ENCODE assay signal across 2 cellular contexts in the genomic region with DNA sequence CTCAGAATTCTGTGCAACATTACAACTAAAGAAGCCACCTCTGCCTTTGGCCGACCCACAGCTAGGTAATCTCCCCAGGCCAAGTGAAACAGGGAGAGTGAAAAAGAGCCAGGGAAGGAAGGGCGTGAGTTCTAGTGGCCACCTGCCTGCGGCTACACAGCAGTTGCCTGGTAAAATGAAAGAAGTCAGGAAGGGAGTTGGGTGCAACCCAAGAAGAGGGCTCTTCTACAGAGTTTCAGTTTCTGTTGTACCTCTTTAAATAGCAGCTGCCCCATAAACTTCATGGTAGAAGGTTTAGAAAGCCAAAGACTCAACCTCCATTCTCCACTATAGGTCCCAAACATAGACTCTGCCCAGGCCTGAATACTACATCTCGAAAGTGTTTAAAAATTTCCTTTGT.
TF ChIP-seq lines count a peak whose summit lies in the region.

No MANE protein-coding gene starts in this region.

TF ChIP-seq in SK-N-SH treated with all-trans-retinoic acid at 6 μM for 48 hours, 23 proteins besides CTCF, POLR2A, EP300 and RAD21 (continued from another document):
- TF ChIP-seq, protein P1, sequence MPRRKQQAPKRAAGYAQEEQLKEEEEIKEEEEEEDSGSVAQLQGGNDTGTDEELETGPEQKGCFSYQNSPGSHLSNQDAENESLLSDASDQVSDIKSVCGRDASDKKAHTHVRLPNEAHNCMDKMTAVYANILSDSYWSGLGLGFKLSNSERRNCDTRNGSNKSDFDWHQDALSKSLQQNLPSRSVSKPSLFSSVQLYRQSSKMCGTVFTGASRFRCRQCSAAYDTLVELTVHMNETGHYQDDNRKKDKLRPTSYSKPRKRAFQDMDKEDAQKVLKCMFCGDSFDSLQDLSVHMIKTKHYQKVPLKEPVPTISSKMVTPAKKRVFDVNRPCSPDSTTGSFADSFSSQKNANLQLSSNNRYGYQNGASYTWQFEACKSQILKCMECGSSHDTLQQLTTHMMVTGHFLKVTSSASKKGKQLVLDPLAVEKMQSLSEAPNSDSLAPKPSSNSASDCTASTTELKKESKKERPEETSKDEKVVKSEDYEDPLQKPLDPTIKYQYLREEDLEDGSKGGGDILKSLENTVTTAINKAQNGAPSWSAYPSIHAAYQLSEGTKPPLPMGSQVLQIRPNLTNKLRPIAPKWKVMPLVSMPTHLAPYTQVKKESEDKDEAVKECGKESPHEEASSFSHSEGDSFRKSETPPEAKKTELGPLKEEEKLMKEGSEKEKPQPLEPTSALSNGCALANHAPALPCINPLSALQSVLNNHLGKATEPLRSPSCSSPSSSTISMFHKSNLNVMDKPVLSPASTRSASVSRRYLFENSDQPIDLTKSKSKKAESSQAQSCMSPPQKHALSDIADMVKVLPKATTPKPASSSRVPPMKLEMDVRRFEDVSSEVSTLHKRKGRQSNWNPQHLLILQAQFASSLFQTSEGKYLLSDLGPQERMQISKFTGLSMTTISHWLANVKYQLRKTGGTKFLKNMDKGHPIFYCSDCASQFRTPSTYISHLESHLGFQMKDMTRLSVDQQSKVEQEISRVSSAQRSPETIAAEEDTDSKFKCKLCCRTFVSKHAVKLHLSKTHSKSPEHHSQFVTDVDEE (CRISPR knock-in tag; IDR thresholded peaks at IDR 0.05): no peak
- TF ChIP-seq ZC3H10 (CRISPR knock-in tag; IDR thresholded peaks at IDR 0.05) (no peak), ZNF70 (CRISPR knock-in tag; IDR thresholded peaks at IDR 0.05) (no peak), RARB (CRISPR knock-in tag; IDR thresholded peaks at IDR 0.05) (no peak), PPARA (CRISPR knock-in tag; IDR thresholded peaks at IDR 0.05; ENCODE audit: borderline replicate concordance) (no peak), TCF4 (CRISPR knock-in tag; IDR thresholded peaks at IDR 0.05; ENCODE audit: borderline replicate concordance) (no peak), GLIS3 (CRISPR knock-in tag; IDR thresholded peaks at IDR 0.05) (no peak), ZFP3 (CRISPR knock-in tag; IDR thresholded peaks at IDR 0.05) (no peak), BACH2 (CRISPR knock-in tag; IDR thresholded peaks at IDR 0.05; ENCODE audit: borderline replicate concordance) (no peak)
- TF ChIP-seq, protein P2, sequence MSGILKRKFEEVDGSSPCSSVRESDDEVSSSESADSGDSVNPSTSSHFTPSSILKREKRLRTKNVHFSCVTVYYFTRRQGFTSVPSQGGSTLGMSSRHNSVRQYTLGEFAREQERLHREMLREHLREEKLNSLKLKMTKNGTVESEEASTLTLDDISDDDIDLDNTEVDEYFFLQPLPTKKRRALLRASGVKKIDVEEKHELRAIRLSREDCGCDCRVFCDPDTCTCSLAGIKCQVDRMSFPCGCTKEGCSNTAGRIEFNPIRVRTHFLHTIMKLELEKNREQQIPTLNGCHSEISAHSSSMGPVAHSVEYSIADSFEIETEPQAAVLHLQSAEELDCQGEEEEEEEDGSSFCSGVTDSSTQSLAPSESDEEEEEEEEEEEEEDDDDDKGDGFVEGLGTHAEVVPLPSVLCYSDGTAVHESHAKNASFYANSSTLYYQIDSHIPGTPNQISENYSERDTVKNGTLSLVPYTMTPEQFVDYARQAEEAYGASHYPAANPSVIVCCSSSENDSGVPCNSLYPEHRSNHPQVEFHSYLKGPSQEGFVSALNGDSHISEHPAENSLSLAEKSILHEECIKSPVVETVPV (CRISPR knock-in tag; IDR thresholded peaks at IDR 0.05): no peak
- TF ChIP-seq, protein P3, sequence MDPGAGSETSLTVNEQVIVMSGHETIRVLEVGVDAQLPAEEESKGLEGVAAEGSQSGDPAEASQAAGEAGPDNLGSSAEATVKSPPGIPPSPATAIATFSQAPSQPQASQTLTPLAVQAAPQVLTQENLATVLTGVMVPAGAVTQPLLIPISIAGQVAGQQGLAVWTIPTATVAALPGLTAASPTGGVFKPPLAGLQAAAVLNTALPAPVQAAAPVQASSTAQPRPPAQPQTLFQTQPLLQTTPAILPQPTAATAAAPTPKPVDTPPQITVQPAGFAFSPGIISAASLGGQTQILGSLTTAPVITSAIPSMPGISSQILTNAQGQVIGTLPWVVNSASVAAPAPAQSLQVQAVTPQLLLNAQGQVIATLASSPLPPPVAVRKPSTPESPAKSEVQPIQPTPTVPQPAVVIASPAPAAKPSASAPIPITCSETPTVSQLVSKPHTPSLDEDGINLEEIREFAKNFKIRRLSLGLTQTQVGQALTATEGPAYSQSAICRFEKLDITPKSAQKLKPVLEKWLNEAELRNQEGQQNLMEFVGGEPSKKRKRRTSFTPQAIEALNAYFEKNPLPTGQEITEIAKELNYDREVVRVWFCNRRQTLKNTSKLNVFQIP (CRISPR knock-in tag; IDR thresholded peaks at IDR 0.05; ENCODE audit: borderline replicate concordance, low read depth): no peak

TF ChIP-seq in SK-N-SH, 30 proteins besides CTCF, POLR2A, EP300 and RAD21 (continued from another document):
- TF ChIP-seq, protein P4, sequence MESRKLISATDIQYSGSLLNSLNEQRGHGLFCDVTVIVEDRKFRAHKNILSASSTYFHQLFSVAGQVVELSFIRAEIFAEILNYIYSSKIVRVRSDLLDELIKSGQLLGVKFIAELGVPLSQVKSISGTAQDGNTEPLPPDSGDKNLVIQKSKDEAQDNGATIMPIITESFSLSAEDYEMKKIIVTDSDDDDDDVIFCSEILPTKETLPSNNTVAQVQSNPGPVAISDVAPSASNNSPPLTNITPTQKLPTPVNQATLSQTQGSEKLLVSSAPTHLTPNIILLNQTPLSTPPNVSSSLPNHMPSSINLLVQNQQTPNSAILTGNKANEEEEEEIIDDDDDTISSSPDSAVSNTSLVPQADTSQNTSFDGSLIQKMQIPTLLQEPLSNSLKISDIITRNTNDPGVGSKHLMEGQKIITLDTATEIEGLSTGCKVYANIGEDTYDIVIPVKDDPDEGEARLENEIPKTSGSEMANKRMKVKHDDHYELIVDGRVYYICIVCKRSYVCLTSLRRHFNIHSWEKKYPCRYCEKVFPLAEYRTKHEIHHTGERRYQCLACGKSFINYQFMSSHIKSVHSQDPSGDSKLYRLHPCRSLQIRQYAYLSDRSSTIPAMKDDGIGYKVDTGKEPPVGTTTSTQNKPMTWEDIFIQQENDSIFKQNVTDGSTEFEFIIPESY (IDR thresholded peaks at IDR 0.05; ENCODE audit: borderline replicate concordance, low read depth): no peak
